ENCODE assay signal across 8 cellular contexts in the genomic region with DNA sequence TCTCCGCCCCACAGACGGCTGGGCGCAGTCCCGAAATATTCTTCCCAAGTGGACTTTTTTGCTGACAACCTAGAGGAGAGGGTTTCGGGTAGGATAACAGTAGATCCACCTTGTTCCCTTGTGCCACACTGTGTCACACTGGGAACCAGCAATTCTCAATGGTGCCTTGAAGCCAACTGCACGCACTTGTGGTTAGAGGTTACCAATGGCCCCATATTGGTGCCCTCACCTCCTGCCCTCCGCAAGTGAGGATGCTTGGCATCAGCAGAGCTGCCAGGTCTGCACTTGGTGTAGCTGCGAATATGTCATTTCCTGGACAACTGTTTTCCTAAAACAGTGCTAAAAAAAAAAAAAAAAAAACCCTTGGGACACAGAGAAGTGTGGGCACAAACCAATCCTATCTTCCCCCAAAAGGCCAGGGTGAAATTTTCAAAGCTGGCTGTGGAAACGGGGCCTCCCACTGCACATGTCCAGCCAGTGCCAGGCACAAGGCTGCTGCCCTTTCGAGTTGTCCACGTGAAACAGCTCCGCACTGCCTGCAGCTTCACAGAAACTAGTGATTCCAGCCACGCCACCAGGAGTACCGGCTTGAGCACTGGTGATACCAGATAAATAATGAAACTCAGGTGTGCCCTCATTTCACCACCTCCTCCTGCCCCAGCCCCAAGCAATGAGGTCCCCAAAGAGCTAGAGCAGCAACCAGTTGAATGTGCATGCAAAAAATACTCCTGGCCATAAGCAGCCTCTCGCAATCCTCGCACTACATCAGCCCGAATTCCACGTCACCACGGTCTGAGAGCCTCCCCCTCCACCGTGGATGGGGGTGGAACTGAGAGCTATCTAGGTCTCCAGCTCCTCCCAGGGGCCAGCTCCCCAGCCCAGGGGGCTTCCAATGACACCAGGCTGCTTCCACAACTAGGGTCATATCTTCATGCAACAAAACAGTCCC. TPM values are rescaled to one million over a fixed set of nuclear protein-coding genes. Genes with fewer than 3 reads are reported as not detected.
DNase-seq lines count a peak whose midpoint lies in the region; TF ChIP-seq lines count a peak whose summit lies in the region.

No MANE protein-coding gene starts in this region.

- no peak overlapping the region for H2AFZ ChIP-seq in Karpas-422 (ENCODE audit: low read length)

- POLR2A ChIA-PET in AG04450 (lab: Yijun Ruan, JAX): interaction anchor here (1.2 to 1.6 kb wide), 3 partner anchors 156 to 167 kb away, joined by 4 to 5 read pairs (median 4); a partner anchor contains a TSS

- H3K9me3 Mint-ChIP-seq in activated naive CD4-positive, alpha-beta T cell treated with anti-CD3 and anti-CD28 coated beads, Interleukin-2, amount 50 U/mL, for 24 hours: no peaks in the 10 kb centered on the region

- no peaks in the 10 kb centered on the region for H4K20me1 ChIP-seq in Karpas-422 (ENCODE audit: insufficient read depth, low read depth, low read length)

- H3K4me1 ChIP-seq in Karpas-422 (ENCODE audit: low read length): peaks cover 64% of the 10 kb centered on the region
- peaks cover 5 to 31% (median 21%) of the 10 kb centered on the region in 4 donors for H3K4me1 ChIP-seq in liver (ENCODE audit: control insufficient read depth in 4 of 4, insufficient read depth in 4 of 4, low read length in 3 of 4)

- H3K9ac ChIP-seq in Karpas-422 (ENCODE audit: low read length) (peak overlapping the region; percentile 75), liver (ENCODE audit: low read depth in 1 of 2, low read length in 2 of 2) (no peak overlapping the region)

- H3K36me3 Mint-ChIP-seq in activated naive CD4-positive, alpha-beta T cell treated with anti-CD3 and anti-CD28 coated beads, Interleukin-2, amount 50 U/mL, for 24 hours: peaks cover 9% of the 10 kb centered on the region

- H3K9me2 ChIP-seq in Karpas-422 (replicated peaks; ENCODE audit: insufficient read depth, low read length): no peaks in the 10 kb centered on the region

- no peak for TF ChIP-seq RAD21 in liver (IDR thresholded peaks at IDR 0.05)

- peak overlapping the region; percentile 99 for H3K27ac Mint-ChIP-seq in activated naive CD4-positive, alpha-beta T cell treated with anti-CD3 and anti-CD28 coated beads, Interleukin-2, amount 50 U/mL, for 24 hours

- H3K27ac ChIP-seq in AG04450 (ENCODE audit: low read depth, low read length) (peak overlapping the region; percentile 21), Karpas-422 (ENCODE audit: low read length) (peak overlapping the region; percentile 93), liver (ENCODE audit: low read depth in 1 of 2, low read length in 2 of 2) (peak overlapping the region; percentile 38 to 42), substantia nigra (ENCODE audit: low read depth, low read length, poor library complexity, severe bottlenecking) (peak overlapping the region; percentile 87)

- H3K4me3 Mint-ChIP-seq in activated naive CD4-positive, alpha-beta T cell treated with anti-CD3 and anti-CD28 coated beads, Interleukin-2, amount 50 U/mL, for 24 hours: peak overlapping the region; percentile 89

- DNase-seq in AG04450 (ENCODE audit: low read depth, low spot score) (no peak), Karpas-422 (peak; percentile 81), substantia nigra (lab: John Stamatoyannopoulos, UW) (peak in 34 of 49 donors; percentile 19 to 75 (median 42)), GM19238 (ENCODE audit: insufficient read length, low spot score) (no peak), NCI-H2029 treated with DMSO at 0.1 percent for 48 hours (lab: John Stamatoyannopoulos, UW) (no peak), middle frontal gyrus (ENCODE audit: extremely low spot score, low spot score) (no peak)

- no peaks in the 10 kb centered on the region for H3K27me3 Mint-ChIP-seq in activated naive CD4-positive, alpha-beta T cell treated with anti-CD3 and anti-CD28 coated beads, Interleukin-2, amount 50 U/mL, for 24 hours

- H3K4me1 Mint-ChIP-seq in activated naive CD4-positive, alpha-beta T cell treated with anti-CD3 and anti-CD28 coated beads, Interleukin-2, amount 50 U/mL, for 24 hours: peaks cover 66% of the 10 kb centered on the region

- H3K79me2 ChIP-seq in Karpas-422 (ENCODE audit: low read length): peaks cover 7% of the 10 kb centered on the region; the same call in 1 of the 2 replicates

- CTCF ChIA-PET in AG04450 (lab: Charles Lee): interaction anchor here (0.6 to 2.5 kb wide), 9 partner anchors 24 to 455 kb away, joined by 3 to 13 read pairs (median 4); a partner anchor contains a TSS

- H3K4me2 ChIP-seq in Karpas-422 (ENCODE audit: low read depth, low read length, poor library complexity, severe bottlenecking): peak overlapping the region; percentile 73

- WGBS in liver: 66% methylated on average over 20 of the region's 20 CpGs

- no peaks in the 10 kb centered on the region for H3K27me3 ChIP-seq in AG04450 (ENCODE audit: control insufficient read depth, insufficient read depth, low read length)
- no peaks in the 10 kb centered on the region for H3K27me3 ChIP-seq in Karpas-422 (ENCODE audit: low read length)
- H3K27me3 ChIP-seq in liver (ENCODE audit: control insufficient read depth in 4 of 4, insufficient read depth in 4 of 4, low read length in 3 of 4): no peaks in the 10 kb centered on the region

- H3K9me3 ChIP-seq in AG04450 (ENCODE audit: control insufficient read depth, insufficient read depth, low read length): no peaks in the 10 kb centered on the region; the same call in 1 of the 2 replicates
- no peaks in the 10 kb centered on the region for H3K9me3 ChIP-seq in Karpas-422 (ENCODE audit: low read length)
- no peaks in the 10 kb centered on the region for H3K9me3 ChIP-seq in liver (ENCODE audit: control insufficient read depth in 4 of 4, low read length in 3 of 4)

- no peak for TF ChIP-seq CTCF in AG04450 (IDR thresholded peaks at IDR 0.05; ENCODE audit: low read depth, low read length)
- TF ChIP-seq CTCF in liver (IDR thresholded peaks at IDR 0.05; ENCODE audit: low read depth, low read length, missing input control): no peak

- peaks cover 11% of the 10 kb centered on the region for H3K36me3 ChIP-seq in Karpas-422 (ENCODE audit: insufficient read depth, low read length)
- H3K36me3 ChIP-seq in liver (ENCODE audit: control insufficient read depth in 4 of 4, insufficient read depth in 3 of 4, low read depth in 1 of 4, low read length in 3 of 4): peaks cover 0 to 13% (median 1%) of the 10 kb centered on the region in 4 donors

- H3K4me3 ChIP-seq in AG04450 (ENCODE audit: low read depth, low read length): no peak overlapping the region
- H3K4me3 ChIP-seq in Karpas-422 (ENCODE audit: low read length): peak overlapping the region; percentile 64
- peak overlapping the region in 1 of 3 donors; percentile 37 for H3K4me3 ChIP-seq in liver (ENCODE audit: low read depth in 1 of 3, low read length in 3 of 3)

TF ChIP-seq in liver, 16 proteins besides CTCF, POLR2A, EP300 and RAD21 (continues in another document):
- no peak for TF ChIP-seq FOXA2 (IDR thresholded peaks at IDR 0.05)
- no peak for TF ChIP-seq NR2F2 (IDR thresholded peaks at IDR 0.05)
- no peak for TF ChIP-seq HNF4A (conservative IDR thresholded peaks at IDR 0.05)
- no peak for TF ChIP-seq TAF1 (conservative IDR thresholded peaks at IDR 0.05)
- TF ChIP-seq HNF4G (IDR thresholded peaks at IDR 0.05): no peak
- TF ChIP-seq SP1 (IDR thresholded peaks at IDR 0.05): no peak
- TF ChIP-seq RXRA (IDR thresholded peaks at IDR 0.05): no peak
- TF ChIP-seq YY1 (IDR thresholded peaks at IDR 0.05): no peak
- TF ChIP-seq, protein P1, sequence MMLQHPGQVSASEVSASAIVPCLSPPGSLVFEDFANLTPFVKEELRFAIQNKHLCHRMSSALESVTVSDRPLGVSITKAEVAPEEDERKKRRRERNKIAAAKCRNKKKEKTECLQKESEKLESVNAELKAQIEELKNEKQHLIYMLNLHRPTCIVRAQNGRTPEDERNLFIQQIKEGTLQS (IDR thresholded peaks at IDR 0.05): no peak
- TF ChIP-seq, protein P2, sequence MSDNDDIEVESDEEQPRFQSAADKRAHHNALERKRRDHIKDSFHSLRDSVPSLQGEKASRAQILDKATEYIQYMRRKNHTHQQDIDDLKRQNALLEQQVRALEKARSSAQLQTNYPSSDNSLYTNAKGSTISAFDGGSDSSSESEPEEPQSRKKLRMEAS (IDR thresholded peaks at IDR 0.05): no peak
- no peak for TF ChIP-seq FOXA1 (IDR thresholded peaks at IDR 0.05)
- TF ChIP-seq, protein P3, sequence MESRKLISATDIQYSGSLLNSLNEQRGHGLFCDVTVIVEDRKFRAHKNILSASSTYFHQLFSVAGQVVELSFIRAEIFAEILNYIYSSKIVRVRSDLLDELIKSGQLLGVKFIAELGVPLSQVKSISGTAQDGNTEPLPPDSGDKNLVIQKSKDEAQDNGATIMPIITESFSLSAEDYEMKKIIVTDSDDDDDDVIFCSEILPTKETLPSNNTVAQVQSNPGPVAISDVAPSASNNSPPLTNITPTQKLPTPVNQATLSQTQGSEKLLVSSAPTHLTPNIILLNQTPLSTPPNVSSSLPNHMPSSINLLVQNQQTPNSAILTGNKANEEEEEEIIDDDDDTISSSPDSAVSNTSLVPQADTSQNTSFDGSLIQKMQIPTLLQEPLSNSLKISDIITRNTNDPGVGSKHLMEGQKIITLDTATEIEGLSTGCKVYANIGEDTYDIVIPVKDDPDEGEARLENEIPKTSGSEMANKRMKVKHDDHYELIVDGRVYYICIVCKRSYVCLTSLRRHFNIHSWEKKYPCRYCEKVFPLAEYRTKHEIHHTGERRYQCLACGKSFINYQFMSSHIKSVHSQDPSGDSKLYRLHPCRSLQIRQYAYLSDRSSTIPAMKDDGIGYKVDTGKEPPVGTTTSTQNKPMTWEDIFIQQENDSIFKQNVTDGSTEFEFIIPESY (IDR thresholded peaks at IDR 0.05): no peak
- TF ChIP-seq GABPA (IDR thresholded peaks at IDR 0.05 in 1 of 2, conservative IDR thresholded peaks at IDR 0.05 in 1 of 2): no peak

RNA-seq across cellular contexts. Expression of a gene that starts 51.2 kb away (rescaled TPM):
- 10.3 and 13.2 TPM in 2 replicates for polyA plus RNA-seq in AG04450 (2011; rRNA removed)
- 16.6 and 22.9 TPM in 2 replicates for polyA minus RNA-seq in AG04450 (2011; rRNA and poly(A)+ RNA removed)
- 11.7 and 40.3 TPM in 2 replicates for total RNA-seq in Karpas-422 (2014; rRNA removed; shearing (Covaris generic); ENCODE audit: low replicate concordance)
- 10 to 100 TPM; 11.7 to 19.8 TPM for total RNA-seq in liver
- polyA plus RNA-seq in liver: 1 to 10 TPM; 8.2 to 8.8 TPM

RNA-seq across cellular contexts. Expression of a gene that starts 51.4 kb away (rescaled TPM):
- polyA plus RNA-seq in AG04450 (2011; rRNA removed): 51.4 and 66.8 TPM in 2 replicates
- polyA minus RNA-seq in AG04450 (2011; rRNA and poly(A)+ RNA removed): 10.9 and 13.4 TPM in 2 replicates
- total RNA-seq in Karpas-422 (2014; rRNA removed; shearing (Covaris generic); ENCODE audit: low replicate concordance): 59.7 and 66.9 TPM in 2 replicates
- 10 to 100 TPM; 37.2 to 64.6 TPM for total RNA-seq in liver
- polyA plus RNA-seq in liver: 10 to 100 TPM; 31.1 to 84.2 TPM

Comparison
In these comparisons a context has a peak if more than half of its experiments do, and no peak if none do; other contexts are left out.
1. DNase-seq: peak in Karpas-422 (single experiment) and substantia nigra (34 of 49); none in AG04450 (single experiment), GM19238 (single experiment), NCI-H2029 treated with DMSO at 0.1 percent for 48 hours (single experiment) and middle frontal gyrus (single experiment).
2. H3K27ac ChIP-seq: peak in every context shown above with its lines; median percentile 93 in Karpas-422; 87 in substantia nigra; 40 in liver; 21 in AG04450.